Comparison of ENCODE assay signal across 17 cellular contexts in the genomic region with DNA sequence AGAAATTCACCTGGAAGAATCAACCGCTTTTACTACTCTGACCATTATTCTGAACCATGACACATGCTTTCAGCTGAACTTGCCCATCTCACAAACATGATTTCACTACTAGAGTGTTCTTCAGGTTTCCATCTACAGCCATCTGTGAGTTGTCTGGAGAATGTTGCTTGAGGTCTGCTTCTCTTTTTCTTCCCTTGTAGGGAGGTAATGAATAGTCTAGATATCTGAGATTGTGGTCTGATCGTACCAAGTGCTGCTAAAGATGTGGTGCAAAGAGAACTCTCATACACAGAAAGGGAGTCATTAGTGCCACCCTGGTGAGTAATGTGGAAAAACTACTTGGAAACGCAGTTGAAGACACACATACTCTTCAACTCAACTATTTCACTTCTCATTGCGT. TPM values are rescaled to one million over a fixed set of nuclear protein-coding genes. Genes with fewer than 3 reads are reported as not detected.
A peak's percentile ranks its signal among the peaks of the same experiment; 100 is the strongest.
DNase-seq lines count a peak whose midpoint lies in the region; ATAC-seq, FAIRE-seq and TF ChIP-seq lines count a peak whose summit lies in the region.
"Had no signal": no experiment of that assay in that cellular context is flagged by ENCODE, and none has a peak within 500 bp of the region (broad histone marks: within the 10 kb centered on the region; RNA-seq: fewer than 3 reads in every experiment).

No MANE protein-coding gene starts in this region.

- peak overlapping the region in 1 of 2 experiments; percentile 24 for H3K23ac ChIP-seq in mesenchymal stem cell (ENCODE audit: low read length in 2 of 2)

- ATAC-seq in HG02870 (IDR thresholded peaks at IDR 0.05; ENCODE audit: unreplicated experiment) (peak; percentile 44), GM12878 (peak; percentile 38), GM19452 (IDR thresholded peaks at IDR 0.05; ENCODE audit: unreplicated experiment) (no peak)
- ATAC-seq: CD8-positive, alpha-beta T cell had no signal

- BruUV-seq in Caco-2 (replicated peaks; lab: Mats Ljungman, UMichigan): no TSS peak
- BruUV-seq in GM12878 (replicated peaks; lab: Mats Ljungman, UMichigan): no TSS peak

- no peak for TF ChIP-seq EP300 in GM12878 (IDR thresholded peaks at IDR 0.05; ENCODE audit: borderline replicate concordance in 1 of 2, control insufficient read depth in 1 of 2, low read depth in 2 of 2, low read length in 2 of 2)

- H3K4me1 ChIP-seq in Caco-2 (peaks cover 30% of the 10 kb centered on the region), GM12878 (ENCODE audit: control insufficient read depth, insufficient read depth, low read length) (0 out of 2 replicates have a peak, but pooled peaks cover 1% of the 10 kb centered on the region), mesenchymal stem cell (ENCODE audit: control insufficient read depth, insufficient read depth, low read depth, low read length) (no peaks in the 10 kb centered on the region)
- H3K4me1 ChIP-seq: BLaER1 treated with 17β-estradiol and CSF1 and Interleukin-3, amounts not matched to agents 10 nM and 100 nM had no signal

- H3K27me3 Mint-ChIP-seq in Caco-2 (ENCODE audit: insufficient read depth, unreplicated experiment): no peaks in the 10 kb centered on the region

- H3K14ac ChIP-seq in mesenchymal stem cell (ENCODE audit: low read length in 2 of 2): no peak overlapping the region

- H4K91ac ChIP-seq in mesenchymal stem cell (ENCODE audit: low read length): no peak overlapping the region

- SMC1A ChIA-PET in GM12878 (lab: Charles Lee; ENCODE audit: uncharacterized antibody, unreplicated experiment): no interaction called here

- H3K9me3 ChIP-seq in Caco-2: no peaks in the 10 kb centered on the region
- H3K9me3 ChIP-seq in GM12878 (replicated peaks; ENCODE audit: control insufficient read depth, insufficient read depth, low read length): no peaks in the 10 kb centered on the region; the same call in 2 of the 3 replicates
- no peaks in the 10 kb centered on the region for H3K9me3 ChIP-seq in mesenchymal stem cell (ENCODE audit: control insufficient read depth, low read length)
- H3K9me3 ChIP-seq: BLaER1 treated with 17β-estradiol and CSF1 and Interleukin-3, amounts not matched to agents 10 nM and 100 nM had no signal

- no peak for FAIRE-seq in GM12878 (lab: Jason Lieb, UNC)
- FAIRE-seq: GM12892, GM18507, H1 had no signal

- DNase-seq in Caco-2 (no peak), GM12878 (ENCODE audit: low read depth, low spot score) (no peak), mesenchymal stem cell (no peak), OCI-M2 (lab: John Stamatoyannopoulos, UW; ENCODE audit: unreplicated experiment) (no peak)
- DNase-seq: CD8-positive, alpha-beta T cell; DMS 273 treated with DMSO at 0.1 percent for 48 hours; DMS53; DND-41; EL; H9 had no signal

- H3K27ac ChIP-seq in GM12878 (ENCODE audit: control insufficient read depth, insufficient read depth) (no peak overlapping the region), mesenchymal stem cell (ENCODE audit: low read length, poor library complexity, severe bottlenecking) (no peak overlapping the region)
- H3K27ac ChIP-seq: BLaER1 treated with 17β-estradiol and CSF1 and Interleukin-3, amounts not matched to agents 10 nM and 100 nM had no signal

- H3K4me3 ChIP-seq in Caco-2 (ENCODE audit: low read depth, low read length): no peak overlapping the region
- no peak overlapping the region for H3K4me3 ChIP-seq in GM12878
- H3K4me3 ChIP-seq in mesenchymal stem cell (ENCODE audit: insufficient read depth in 1 of 2, low read depth in 1 of 2, low read length in 2 of 2): no peak overlapping the region
- H3K4me3 ChIP-seq: BLaER1 treated with 17β-estradiol and CSF1 and Interleukin-3, amounts not matched to agents 10 nM and 100 nM had no signal

- H3K27me3 ChIP-seq in Caco-2 (replicated peaks; ENCODE audit: control insufficient read depth, insufficient read depth, low read length): no peaks in the 10 kb centered on the region
- no peaks in the 10 kb centered on the region for H3K27me3 ChIP-seq in GM12878 (replicated peaks in 1 of 2; ENCODE audit: control insufficient read depth in 2 of 2, insufficient read depth in 2 of 2, low read length in 1 of 2)
- peaks cover 8 to 14% of the 10 kb centered on the region in 2 experiments for H3K27me3 ChIP-seq in mesenchymal stem cell (ENCODE audit: control insufficient read depth in 1 of 2, insufficient read depth in 1 of 2, low read length in 2 of 2)
- H3K27me3 ChIP-seq: BLaER1 treated with 17β-estradiol and CSF1 and Interleukin-3, amounts not matched to agents 10 nM and 100 nM had no signal

- H3K9ac ChIP-seq in GM12878 (ENCODE audit: control insufficient read depth, insufficient read depth, low read length) (no peak overlapping the region), mesenchymal stem cell (ENCODE audit: low read length) (no peak overlapping the region)
- H3K9ac ChIP-seq: BLaER1 treated with 17β-estradiol and CSF1 and Interleukin-3, amounts not matched to agents 10 nM and 100 nM had no signal

- peak overlapping the region; percentile 73 for H3K27ac Mint-ChIP-seq in Caco-2 (ENCODE audit: unreplicated experiment)
- H3K27ac Mint-ChIP-seq: B cell; CD8-positive, alpha-beta T cell; H9 had no signal

- no peak overlapping the region for H3K4me2 ChIP-seq in GM12878 (ENCODE audit: control insufficient read depth, insufficient read depth)
- H3K4me2 ChIP-seq in mesenchymal stem cell (ENCODE audit: low read length, poor library complexity, severe bottlenecking): no peak overlapping the region
- H3K4me2 ChIP-seq: BLaER1 treated with 17β-estradiol and CSF1 and Interleukin-3, amounts not matched to agents 10 nM and 100 nM had no signal

- H3K79me1 ChIP-seq in mesenchymal stem cell (replicated peaks; ENCODE audit: low read length, poor library complexity, severe bottlenecking): no peaks in the 10 kb centered on the region

- H3K36me3 Mint-ChIP-seq in Caco-2 (ENCODE audit: insufficient read depth, unreplicated experiment): no peaks in the 10 kb centered on the region
- H3K36me3 Mint-ChIP-seq: CD8-positive, alpha-beta T cell had no signal

- no peak overlapping the region for H2AK5ac ChIP-seq in mesenchymal stem cell (ENCODE audit: low read length, severe bottlenecking)

- CTCF ChIA-PET in Caco-2 (lab: Charles Lee) (interaction anchor here (1.4 to 1.6 kb wide), 3 partner anchors 10 to 39 kb away, joined by 4 to 11 read pairs (median 5); partner anchors contain the start of genes SEPTIN10 and SOWAHC), GM12878 (lab: Yijun Ruan, JAX) (interaction anchor here (0.7 to 1.8 kb wide), 2 partner anchors 13 to 78 kb away, joined by 3 to 6 read pairs; no protein-coding TSS in a partner anchor)

- no peaks in the 10 kb centered on the region for H4K20me1 ChIP-seq in GM12878 (ENCODE audit: control insufficient read depth, insufficient read depth)
- H4K20me1 ChIP-seq: BLaER1 treated with 17β-estradiol and CSF1 and Interleukin-3, amounts not matched to agents 10 nM and 100 nM had no signal

- intact Hi-C loops in Caco-2 (cut with micrococcal nuclease; ENCODE audit: unreplicated experiment): loop anchor here (1.0 kb wide), 3 partner anchors 8 to 20 kb away; partner anchors contain the start of gene SOWAHC
- intact Hi-C loops in GM12878 (cut with micrococcal nuclease; ENCODE audit: unreplicated experiment): no loop called here

- 59% methylated on average over 4 of the region's 4 CpGs for WGBS in GM12878 (ENCODE audit: insufficient coverage, insufficient replicate concordance, low lambda C conversion rate, missing lambda C conversion rate)
- 97% methylated on average over 2 of the region's 4 CpGs for WGBS in mesenchymal stem cell

- H2BK12ac ChIP-seq in mesenchymal stem cell (ENCODE audit: low read length in 2 of 2): no peak overlapping the region

- no peak overlapping the region for H2BK15ac ChIP-seq in mesenchymal stem cell (ENCODE audit: low read depth, poor library complexity, severe bottlenecking)

- TF ChIP-seq CTCF in Caco-2 (IDR thresholded peaks at IDR 0.05; ENCODE audit: insufficient read depth in 1 of 2, low read depth in 1 of 2, low read length in 1 of 2, severe bottlenecking in 1 of 2, unreplicated experiment in 1 of 2) (no peak), GM12878 (IDR thresholded peaks at IDR 0.05 in 2 of 3, conservative IDR thresholded peaks at IDR 0.05 in 1 of 3; ENCODE audit: control insufficient read depth in 2 of 3, extremely low read depth in 1 of 3, insufficient read depth in 1 of 3, low read depth in 3 of 3, low read length in 3 of 3) (no peak)

- no peak overlapping the region for H2BK5ac ChIP-seq in mesenchymal stem cell (ENCODE audit: low read depth, low read length, poor library complexity, severe bottlenecking)

- H3K4me3 Mint-ChIP-seq in Caco-2 (ENCODE audit: unreplicated experiment): peak overlapping the region; percentile 50
- H3K4me3 Mint-ChIP-seq: B cell; CD8-positive, alpha-beta T cell; H9 had no signal

- no peak for TF ChIP-seq POLR2A in GM12878 (IDR thresholded peaks at IDR 0.05; ENCODE audit: low read depth, low read length)

- H3K9me3 Mint-ChIP-seq in Caco-2 (ENCODE audit: unreplicated experiment): no peaks in the 10 kb centered on the region
- H3K9me3 Mint-ChIP-seq: CD8-positive, alpha-beta T cell; H9 had no signal

- H3K79me2 ChIP-seq in GM12878 (ENCODE audit: control insufficient read depth, insufficient read depth, low read length): no peaks in the 10 kb centered on the region

- peaks cover 27% of the 10 kb centered on the region for H3K4me1 Mint-ChIP-seq in Caco-2 (ENCODE audit: low read depth, unreplicated experiment)
- H3K4me1 Mint-ChIP-seq: B cell, H9 had no signal

- TF ChIP-seq RAD21 in GM12878 (IDR thresholded peaks at IDR 0.05; ENCODE audit: insufficient read depth, low read depth, low read length): no peak

- H3K36me3 ChIP-seq in Caco-2 (ENCODE audit: control insufficient read depth, insufficient read depth, low read length) (no peaks in the 10 kb centered on the region), GM12878 (ENCODE audit: control insufficient read depth in 2 of 2, insufficient read depth in 2 of 2, low read length in 1 of 2) (no peaks in the 10 kb centered on the region), mesenchymal stem cell (ENCODE audit: control insufficient read depth in 1 of 2, insufficient read depth in 2 of 2, low read depth in 1 of 2, low read length in 2 of 2) (no peaks in the 10 kb centered on the region)
- H3K36me3 ChIP-seq: BLaER1 treated with 17β-estradiol and CSF1 and Interleukin-3, amounts not matched to agents 10 nM and 100 nM had no signal

- no peak overlapping the region for H4K8ac ChIP-seq in mesenchymal stem cell (ENCODE audit: low read length)

- RAD21 ChIA-PET in GM12878 (lab: Charles Lee; ENCODE audit: unreplicated experiment): no interaction called here

- H2BK120ac ChIP-seq in mesenchymal stem cell (ENCODE audit: low read depth, low read length): no peak overlapping the region

- H3K4ac ChIP-seq in mesenchymal stem cell (ENCODE audit: low read depth in 1 of 2, low read length in 2 of 2): no peak overlapping the region

- H3K18ac ChIP-seq in mesenchymal stem cell (ENCODE audit: low read depth in 1 of 2, low read length in 2 of 2): no peak overlapping the region

- in situ Hi-C loops in GM12878 (cut with MboI): no loop called here

- POLR2A ChIA-PET in Caco-2 (lab: Charles Lee) (interaction anchor here (3.0 kb wide), 1 partner anchor 10 kb away, joined by 29 read pairs; the partner anchor contains the start of genes SEPTIN10 and SOWAHC), GM12878 (lab: Charles Lee) (no interaction called here)

- no peak overlapping the region for H2AFZ ChIP-seq in GM12878 (ENCODE audit: control insufficient read depth, low read depth, low read length)
- peak overlapping the region; percentile 27 for H2AFZ ChIP-seq in mesenchymal stem cell (ENCODE audit: low read depth, low read length)

RNA-seq across cellular contexts. Expression of gene SOWAHC, which starts 10.2 kb away (rescaled TPM):
- 20.3 and 21.4 TPM in 2 replicates for total RNA-seq in Caco-2 (2022)
- 1.9 and 3.1 TPM in 2 replicates for total RNA-seq in GM12878 (2013; cell fraction: nucleolus; rRNA removed)
- 2.2 and 2.6 TPM in 2 replicates for total RNA-seq in GM12878 (2014; rRNA removed)
- 2.0 and 2.2 TPM in 2 replicates for total RNA-seq in GM12878 (2014; rRNA removed; fragmentation: Illumina TruSeq; extraction: Trizol)
- 2.0 and 2.6 TPM in 2 replicates for total RNA-seq in GM12878 (2021)
- polyA plus RNA-seq in GM12878 (2011; ENCODE audit: low read depth): 0.49 TPM
- polyA plus RNA-seq in GM12878 (2011; rRNA removed): 0.48 and 0.61 TPM in 2 replicates
- polyA plus RNA-seq in GM12878 (2011; cell fraction: cytosol; rRNA removed): 0.18 and 0.23 TPM in 2 replicates
- polyA plus RNA-seq in GM12878 (2011; cell fraction: nucleus; rRNA removed): 0.51 and 0.89 TPM in 2 replicates
- 1.2 and 1.5 TPM in 2 replicates for polyA plus RNA-seq in GM12878 (2012)
- polyA plus RNA-seq in GM12878 (2014; fragmentation: Illumina TruSeq; extraction: Trizol): 1.9 and 2.1 TPM in 2 replicates
- 1 to 10 TPM; 1.0 to 1.1 TPM for polyA plus RNA-seq in GM12878 (2014; fragmentation: Nextera tagmentation; extraction: Ambion mirVana)
- polyA plus RNA-seq in GM12878 (2014; rRNA removed): 1.9 and 2.2 TPM in 2 replicates
- polyA plus RNA-seq in GM12878 (2016; fragmentation: Nextera tagmentation; extraction: Ambion mirVana): 1 to 10 TPM; 1.6 TPM
- polyA minus RNA-seq in GM12878 (2011; rRNA and poly(A)+ RNA removed): 0.07 and 0.36 TPM in 2 replicates
- 0.21 TPM in 1 of 2 replicates, not detected in the other for polyA minus RNA-seq in GM12878 (2011; cell fraction: cytosol; rRNA and poly(A)+ RNA removed)
- 0.24 and 0.57 TPM in 2 replicates for polyA minus RNA-seq in GM12878 (2011; cell fraction: nucleus; rRNA and poly(A)+ RNA removed)
- 5.7 TPM for polyA plus RNA-seq in mesenchymal stem cell (2013, experiment 1 of 2)
- 6.0 TPM for polyA plus RNA-seq in mesenchymal stem cell (2013, experiment 2 of 2)

RNA-seq across cellular contexts. Expression of gene SEPTIN10, which starts 10.6 kb away (rescaled TPM):
- 77.3 and 83.7 TPM in 2 replicates for total RNA-seq in Caco-2 (2022)
- total RNA-seq in GM12878 (2013; cell fraction: nucleolus; rRNA removed): 75.8 and 85.6 TPM in 2 replicates
- total RNA-seq in GM12878 (2014; rRNA removed): 50.0 and 57.9 TPM in 2 replicates
- total RNA-seq in GM12878 (2014; rRNA removed; fragmentation: Illumina TruSeq; extraction: Trizol): 74.8 and 77.5 TPM in 2 replicates
- 96.2 and 98.5 TPM in 2 replicates for total RNA-seq in GM12878 (2021)
- 9.4 TPM for polyA plus RNA-seq in GM12878 (2011; ENCODE audit: low read depth)
- polyA plus RNA-seq in GM12878 (2011; rRNA removed): 20.2 and 28.7 TPM in 2 replicates
- polyA plus RNA-seq in GM12878 (2011; cell fraction: cytosol; rRNA removed): 9.1 and 14.6 TPM in 2 replicates
- polyA plus RNA-seq in GM12878 (2011; cell fraction: nucleus; rRNA removed): 14.7 and 16.7 TPM in 2 replicates
- 17.2 and 30.7 TPM in 2 replicates for polyA plus RNA-seq in GM12878 (2012)
- polyA plus RNA-seq in GM12878 (2014; fragmentation: Illumina TruSeq; extraction: Trizol): 112 and 142 TPM in 2 replicates
- 10 to 100 TPM; 32.7 to 38.6 TPM for polyA plus RNA-seq in GM12878 (2014; fragmentation: Nextera tagmentation; extraction: Ambion mirVana)
- polyA plus RNA-seq in GM12878 (2014; rRNA removed): 47.9 and 50.7 TPM in 2 replicates
- polyA plus RNA-seq in GM12878 (2016; fragmentation: Nextera tagmentation; extraction: Ambion mirVana): 100 to 1,000 TPM; 132 TPM
- 15.4 and 26.8 TPM in 2 replicates for polyA minus RNA-seq in GM12878 (2011; rRNA and poly(A)+ RNA removed)
- 16.3 and 20.0 TPM in 2 replicates for polyA minus RNA-seq in GM12878 (2011; cell fraction: cytosol; rRNA and poly(A)+ RNA removed)
- 11.0 and 17.6 TPM in 2 replicates for polyA minus RNA-seq in GM12878 (2011; cell fraction: nucleus; rRNA and poly(A)+ RNA removed)
- polyA plus RNA-seq in mesenchymal stem cell (2013, experiment 1 of 2): 59.2 TPM
- 61.1 TPM for polyA plus RNA-seq in mesenchymal stem cell (2013, experiment 2 of 2)
- total RNA-seq: B cell had no signal
